1 cellular context compared by ENCODE assay signal in genomic region chr2:222864296-222864695, GRCh38.
TF ChIP-seq lines count a peak whose summit lies in the region.

No MANE protein-coding gene starts in this region.

TF ChIP-seq in SK-N-SH, 30 proteins besides CTCF, POLR2A, EP300 and RAD21 (continued from another document):
- TF ChIP-seq, protein P1, sequence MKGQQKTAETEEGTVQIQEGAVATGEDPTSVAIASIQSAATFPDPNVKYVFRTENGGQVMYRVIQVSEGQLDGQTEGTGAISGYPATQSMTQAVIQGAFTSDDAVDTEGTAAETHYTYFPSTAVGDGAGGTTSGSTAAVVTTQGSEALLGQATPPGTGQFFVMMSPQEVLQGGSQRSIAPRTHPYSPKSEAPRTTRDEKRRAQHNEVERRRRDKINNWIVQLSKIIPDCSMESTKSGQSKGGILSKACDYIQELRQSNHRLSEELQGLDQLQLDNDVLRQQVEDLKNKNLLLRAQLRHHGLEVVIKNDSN (IDR thresholded peaks at IDR 0.05; ENCODE audit: borderline replicate concordance, low read depth), result no peak
- TF ChIP-seq, protein P2, sequence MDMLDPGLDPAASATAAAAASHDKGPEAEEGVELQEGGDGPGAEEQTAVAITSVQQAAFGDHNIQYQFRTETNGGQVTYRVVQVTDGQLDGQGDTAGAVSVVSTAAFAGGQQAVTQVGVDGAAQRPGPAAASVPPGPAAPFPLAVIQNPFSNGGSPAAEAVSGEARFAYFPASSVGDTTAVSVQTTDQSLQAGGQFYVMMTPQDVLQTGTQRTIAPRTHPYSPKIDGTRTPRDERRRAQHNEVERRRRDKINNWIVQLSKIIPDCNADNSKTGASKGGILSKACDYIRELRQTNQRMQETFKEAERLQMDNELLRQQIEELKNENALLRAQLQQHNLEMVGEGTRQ (IDR thresholded peaks at IDR 0.05; ENCODE audit: borderline replicate concordance, low read depth, low read length), result no peak
- TF ChIP-seq ELF1 (IDR thresholded peaks at IDR 0.05) (no peak), MAX (IDR thresholded peaks at IDR 0.05; ENCODE audit: low read depth) (no peak), FOSL2 (IDR thresholded peaks at IDR 0.05; ENCODE audit: borderline replicate concordance, low read depth) (peak; percentile 52), TCF12 (IDR thresholded peaks at IDR 0.05) (peak; percentile 76), TEAD4 (IDR thresholded peaks at IDR 0.05; ENCODE audit: borderline replicate concordance, insufficient read depth) (0 out of 2 replicates have a peak, but pooled peaks have one; percentile 30)
- TF ChIP-seq, protein P3, sequence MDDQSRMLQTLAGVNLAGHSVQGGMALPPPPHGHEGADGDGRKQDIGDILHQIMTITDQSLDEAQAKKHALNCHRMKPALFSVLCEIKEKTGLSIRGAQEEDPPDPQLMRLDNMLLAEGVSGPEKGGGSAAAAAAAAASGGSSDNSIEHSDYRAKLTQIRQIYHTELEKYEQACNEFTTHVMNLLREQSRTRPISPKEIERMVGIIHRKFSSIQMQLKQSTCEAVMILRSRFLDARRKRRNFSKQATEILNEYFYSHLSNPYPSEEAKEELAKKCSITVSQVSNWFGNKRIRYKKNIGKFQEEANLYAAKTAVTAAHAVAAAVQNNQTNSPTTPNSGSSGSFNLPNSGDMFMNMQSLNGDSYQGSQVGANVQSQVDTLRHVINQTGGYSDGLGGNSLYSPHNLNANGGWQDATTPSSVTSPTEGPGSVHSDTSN (IDR thresholded peaks at IDR 0.05), result 0 out of 2 replicates have a peak, but pooled peaks have one; percentile 19
